24 cellular contexts compared by ENCODE assay signal in genomic region chr14:74771409-74771808, GRCh38.
"Had no signal": no experiment of that assay in that cellular context is flagged by ENCODE, and none has a peak within 500 bp of the region (broad histone marks: within the 10 kb centered on the region; RNA-seq: fewer than 3 reads in every experiment).

No MANE protein-coding gene starts in this region.

- H3K4me3 Mint-ChIP-seq: activated CD4-positive, alpha-beta memory T cell treated with anti-CD3 and anti-CD28 coated beads, Interleukin-2, amount 10 ng/mL, durations not matched to agents 7 days and 5 days; activated CD4-positive, alpha-beta T cell treated with anti-CD3 and anti-CD28 coated beads for 36 hours; activated naive CD8-positive, alpha-beta T cell treated with anti-CD3 and anti-CD28 coated beads, Interleukin-2, amount 50 U/mL, for 24 hours; effector memory CD8-positive, alpha-beta T cell; nephron progenitor cell had no signal

- H3K27ac Mint-ChIP-seq: activated naive CD8-positive, alpha-beta T cell treated with anti-CD3 and anti-CD28 coated beads, Interleukin-2, amount 50 U/mL, for 24 hours had no signal

- H3K9me3 Mint-ChIP-seq: activated CD4-positive, alpha-beta memory T cell treated with anti-CD3 and anti-CD28 coated beads, Interleukin-2, amount 10 ng/mL, durations not matched to agents 7 days and 5 days; activated naive CD8-positive, alpha-beta T cell treated with anti-CD3 and anti-CD28 coated beads, Interleukin-2, amount 50 U/mL, for 24 hours; effector memory CD8-positive, alpha-beta T cell had no signal

- H3K27ac ChIP-seq: epithelial cell of prostate, gastroesophageal sphincter, VCaP had no signal

- H3K27me3 ChIP-seq: gastroesophageal sphincter had no signal

- ATAC-seq: activated CD4-positive, alpha-beta T cell treated with anti-CD3 and anti-CD28 coated beads for 36 hours; activated naive CD8-positive, alpha-beta T cell treated with anti-CD3 and anti-CD28 coated beads, Interleukin-2, amount 50 U/mL, for 24 hours; effector memory CD8-positive, alpha-beta T cell; gastroesophageal sphincter; left lobe of liver; mucosa of descending colon had no signal

- H3K27me3 Mint-ChIP-seq: activated CD4-positive, alpha-beta memory T cell treated with anti-CD3 and anti-CD28 coated beads, Interleukin-2, amount 10 ng/mL, durations not matched to agents 7 days and 5 days; activated CD4-positive, alpha-beta T cell treated with anti-CD3 and anti-CD28 coated beads for 36 hours; activated naive CD8-positive, alpha-beta T cell treated with anti-CD3 and anti-CD28 coated beads, Interleukin-2, amount 50 U/mL, for 24 hours; effector memory CD8-positive, alpha-beta T cell; progenitor cell of endocrine pancreas had no signal

- DNase-seq: activated CD4-positive, alpha-beta memory T cell treated with anti-CD3 and anti-CD28 coated beads, Interleukin-2, amount 10 ng/mL, durations not matched to agents 7 days and 5 days; activated CD4-positive, alpha-beta T cell treated with anti-CD3 and anti-CD28 coated beads for 36 hours; activated CD8-positive, alpha-beta memory T cell treated with anti-CD3 and anti-CD28 coated beads, Interleukin-2, amount 50 U/mL, for 4 hours; activated naive CD4-positive, alpha-beta T cell; activated naive CD8-positive, alpha-beta T cell treated with anti-CD3 and anti-CD28 coated beads, Interleukin-2, amount 50 U/mL, for 24 hours; aorta; dermis blood vessel endothelial cell; effector memory CD8-positive, alpha-beta T cell; mammary epithelial cell; mucosa of descending colon; nephron progenitor cell; right cardiac atrium; stimulated activated CD4-positive, alpha-beta T cell treated with anti-CD3 and anti-CD28 coated beads, Interleukin-4, amount 100 ng/mL, for 4 hours; stimulated activated CD8-positive, alpha-beta memory T cell treated with anti-CD3 and anti-CD28 coated beads, Interleukin-4, amount 100 ng/mL, for 48 hours; stimulated activated naive CD4-positive, alpha-beta T cell treated with Interleukin-2 at 50 U/mL for 16 hours; substantia nigra; T-helper 9 cell; trophoblast cell had no signal

- H3K9me3 ChIP-seq: gastroesophageal sphincter, mucosa of descending colon had no signal

- H3K4me3 ChIP-seq: gastroesophageal sphincter, mucosa of descending colon, smooth muscle cell had no signal
